ENCODE assay signal across 11 cellular contexts in the genomic region with DNA sequence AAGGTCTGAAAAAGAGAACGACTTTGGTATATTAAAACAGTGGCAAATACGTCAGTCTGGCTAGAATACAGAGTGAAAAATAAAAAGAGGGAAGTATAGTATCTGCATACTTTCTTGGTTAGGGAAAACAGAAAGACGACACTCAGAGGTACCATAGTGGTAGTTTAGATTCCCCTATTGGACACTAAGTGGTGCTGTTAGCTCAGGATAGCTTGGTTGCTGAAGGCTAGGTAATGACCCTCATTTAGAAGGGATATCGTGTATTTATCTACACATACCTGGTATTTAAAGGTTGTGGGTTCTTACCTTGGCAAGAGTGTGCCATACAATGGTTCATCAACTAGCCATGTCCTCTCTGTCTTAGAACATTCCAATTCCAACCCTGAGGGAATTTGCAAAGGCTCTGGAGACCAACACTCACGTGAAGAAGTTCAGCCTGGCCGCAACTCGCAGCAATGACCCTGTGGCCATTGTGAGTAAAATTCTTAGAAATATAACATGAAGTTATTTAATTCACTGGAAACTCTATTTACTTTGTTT. TPM values are rescaled to one million over a fixed set of nuclear protein-coding genes. Genes with fewer than 3 reads are reported as not detected.
DNase-seq lines count a peak whose midpoint lies in the region; ATAC-seq and TF ChIP-seq lines count a peak whose summit lies in the region.
"Had no signal": no experiment of that assay in that cellular context is flagged by ENCODE, and none has a peak within 500 bp of the region (broad histone marks: within the 10 kb centered on the region; RNA-seq: fewer than 3 reads in every experiment).

No MANE protein-coding gene starts in this region.

- no peaks in the 10 kb centered on the region for H3K27me3 ChIP-seq in OCI-LY3 (ENCODE audit: low read depth, low read length)

- H3K4me1 ChIP-seq in OCI-LY3 (ENCODE audit: low read length) = 0 out of 2 replicates have a peak, but pooled peaks cover 3% of the 10 kb centered on the region

- no peak overlapping the region for H3K27ac Mint-ChIP-seq in T-helper 2 cell treated with Interferon-gamma antibody and Interleukin-4, amounts not matched to agents 5 μg/mL and 100 μg/mL, for 36 hours
- H3K27ac Mint-ChIP-seq: activated naive CD8-positive, alpha-beta T cell treated with anti-CD3 and anti-CD28 coated beads, Interleukin-2, amount 10 ng/mL, durations not matched to agents 7 days and 5 days had no signal

- H3K4me2 ChIP-seq in OCI-LY3 (ENCODE audit: low read length) = no peak overlapping the region

- H4K20me1 ChIP-seq in OCI-LY3 (ENCODE audit: insufficient read depth, low read length) = no peaks in the 10 kb centered on the region

- H3K4me3 Mint-ChIP-seq in T-helper 2 cell treated with Interferon-gamma antibody and Interleukin-4, amounts not matched to agents 5 μg/mL and 100 μg/mL, for 36 hours = no peak overlapping the region
- H3K4me3 Mint-ChIP-seq: activated naive CD8-positive, alpha-beta T cell treated with anti-CD3 and anti-CD28 coated beads, Interleukin-2, amount 10 ng/mL, durations not matched to agents 7 days and 5 days had no signal

- peaks cover 10% of the 10 kb centered on the region for H3K36me3 ChIP-seq in OCI-LY3 (replicated peaks; ENCODE audit: low read depth, low read length)

- H3K27me3 Mint-ChIP-seq in T-helper 2 cell treated with Interferon-gamma antibody and Interleukin-4, amounts not matched to agents 5 μg/mL and 100 μg/mL, for 36 hours (ENCODE audit: low read depth) = no peaks in the 10 kb centered on the region
- H3K27me3 Mint-ChIP-seq: activated naive CD8-positive, alpha-beta T cell treated with anti-CD3 and anti-CD28 coated beads, Interleukin-2, amount 10 ng/mL, durations not matched to agents 7 days and 5 days had no signal

- H3K4me1 Mint-ChIP-seq in T-helper 2 cell treated with Interferon-gamma antibody and Interleukin-4, amounts not matched to agents 5 μg/mL and 100 μg/mL, for 36 hours (ENCODE audit: low read depth) = no peaks in the 10 kb centered on the region
- H3K4me1 Mint-ChIP-seq: activated naive CD8-positive, alpha-beta T cell treated with anti-CD3 and anti-CD28 coated beads, Interleukin-2, amount 10 ng/mL, durations not matched to agents 7 days and 5 days had no signal

- TF ChIP-seq CTCF in 22Rv1 (IDR thresholded peaks at IDR 0.05) (peak; percentile 17; the same call in 1 of the 2 replicates), GM12874 (IDR thresholded peaks at IDR 0.05; ENCODE audit: insufficient read depth, low read depth, low read length) (0 out of 2 replicates have a peak, but pooled peaks have one; percentile 14), OCI-LY3 (IDR thresholded peaks at IDR 0.05; ENCODE audit: low read depth, low read length) (peak; percentile 30)

- H3K9me3 ChIP-seq in OCI-LY3 (ENCODE audit: insufficient read depth, low read length) = no peaks in the 10 kb centered on the region

- no peak overlapping the region for H3K9ac ChIP-seq in OCI-LY3 (ENCODE audit: low read length)

- no peaks in the 10 kb centered on the region for H3K36me3 Mint-ChIP-seq in T-helper 2 cell treated with Interferon-gamma antibody and Interleukin-4, amounts not matched to agents 5 μg/mL and 100 μg/mL, for 36 hours (ENCODE audit: low read depth)

- no peaks in the 10 kb centered on the region for H3K9me3 Mint-ChIP-seq in T-helper 2 cell treated with Interferon-gamma antibody and Interleukin-4, amounts not matched to agents 5 μg/mL and 100 μg/mL, for 36 hours
- H3K9me3 Mint-ChIP-seq: activated naive CD8-positive, alpha-beta T cell treated with anti-CD3 and anti-CD28 coated beads, Interleukin-2, amount 10 ng/mL, durations not matched to agents 7 days and 5 days had no signal

- no peak overlapping the region for H2AFZ ChIP-seq in OCI-LY3 (ENCODE audit: low read depth, low read length)

- DNase-seq in NOMO-1 treated with dmso at 0.1 percent for 144 hours (lab: John Stamatoyannopoulos, UW; ENCODE audit: unreplicated experiment) = no peak
- no peak for DNase-seq in T-helper 2 cell treated with Interferon-gamma antibody and Interleukin-4, amounts not matched to agents 5 μg/mL and 100 μg/mL, for 36 hours (ENCODE audit: low spot score)
- DNase-seq in DMS153 treated with DMSO at 0.1 percent for 48 hours (lab: John Stamatoyannopoulos, UW; ENCODE audit: unreplicated experiment) = no peak
- DNase-seq: activated naive CD8-positive, alpha-beta T cell treated with anti-CD3 and anti-CD28 coated beads, Interleukin-2, amount 10 ng/mL, durations not matched to agents 7 days and 5 days; COR-L47; T1000 had no signal

- H3K27ac ChIP-seq in 22Rv1 (no peak overlapping the region), OCI-LY3 (ENCODE audit: low read length) (no peak overlapping the region)

- H3K79me2 ChIP-seq in OCI-LY3 (ENCODE audit: low read length) = no peaks in the 10 kb centered on the region

- no peak overlapping the region for H3K4me3 ChIP-seq in OCI-LY3 (ENCODE audit: low read length)

- ATAC-seq in esophagus mucosa = peak; percentile 45
- no peak for ATAC-seq in GM21528 (IDR thresholded peaks at IDR 0.05; ENCODE audit: low FRiP score, unreplicated experiment)

RNA-seq across cellular contexts. Expression of a gene that starts 31.0 kb away (rescaled TPM):
- 4.1 TPM for total RNA-seq in esophagus mucosa

RNA-seq across cellular contexts. Expression of a gene that starts 45.0 kb away (rescaled TPM):
- total RNA-seq in esophagus mucosa = 6.1 TPM

RNA-seq across cellular contexts. Expression of a gene that starts 47.0 kb away (rescaled TPM):
- 83.5 TPM for total RNA-seq in esophagus mucosa
